1 cellular context compared by ENCODE assay signal in genomic region chr16:68954871-68955635, GRCh38.
TF ChIP-seq lines count a peak whose summit lies in the region.

No MANE protein-coding gene starts in this region.

TF ChIP-seq in GM23338, 12 proteins besides CTCF, POLR2A, EP300 and RAD21 (continued from another document):
- no peak for TF ChIP-seq ZNF462 (CRISPR knock-in tag; IDR thresholded peaks at IDR 0.05)
- TF ChIP-seq NANOG (IDR thresholded peaks at IDR 0.05; ENCODE audit: borderline replicate concordance): no peak
- TF ChIP-seq ETS1 (IDR thresholded peaks at IDR 0.05): no peak
